Comparison of ENCODE assay signal across 25 cellular contexts in the genomic region with DNA sequence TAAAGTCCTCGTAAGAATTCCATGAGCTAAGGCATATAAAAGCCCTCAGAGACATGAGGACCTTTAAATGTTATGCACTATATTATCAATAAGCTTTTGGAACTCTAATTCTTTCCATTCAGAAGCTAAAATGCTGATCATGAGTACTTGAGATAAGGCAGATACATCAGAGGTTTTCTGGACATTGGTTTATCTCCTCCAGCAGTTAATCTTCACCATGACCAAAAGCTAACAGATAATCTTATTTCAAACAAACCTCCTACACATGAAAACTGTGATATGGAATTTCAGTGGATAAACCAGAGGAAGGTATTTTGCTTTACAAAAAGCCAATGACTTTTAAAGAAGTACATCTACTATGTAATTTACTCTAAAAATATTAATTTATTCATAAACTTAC.
"Had no signal": no experiment of that assay in that cellular context is flagged by ENCODE, and none has a peak within 500 bp of the region (broad histone marks: within the 10 kb centered on the region; RNA-seq: fewer than 3 reads in every experiment).

No MANE protein-coding gene starts in this region.

- H3K27me3 Mint-ChIP-seq: activated CD4-positive, alpha-beta memory T cell treated with anti-CD3 and anti-CD28 coated beads, Interleukin-2, amount 10 ng/mL, durations not matched to agents 7 days and 5 days; activated CD4-positive, alpha-beta T cell treated with anti-CD3 and anti-CD28 coated beads, Interleukin-2, amount 10 ng/mL, durations not matched to agents 7 days and 5 days; activated naive CD8-positive, alpha-beta T cell; activated T-helper 17 cell treated with anti-CD3 and anti-CD28 coated beads, Interleukin-2, amount 50 U/mL, for 72 hours; effector memory CD8-positive, alpha-beta T cell had no signal

- H3K4me3 ChIP-seq: body of pancreas, esophagus squamous epithelium, heart left ventricle had no signal

- DNase-seq: activated CD4-positive, alpha-beta memory T cell treated with anti-CD3 and anti-CD28 coated beads, Interleukin-2, amount 10 ng/mL, durations not matched to agents 7 days and 5 days; activated CD4-positive, alpha-beta T cell treated with anti-CD3 and anti-CD28 coated beads for 1 hour; activated CD4-positive, alpha-beta T cell treated with anti-CD3 and anti-CD28 coated beads for 4 hours; activated CD4-positive, alpha-beta T cell treated with anti-CD3 and anti-CD28 coated beads, Interleukin-2, amount 10 ng/mL, durations not matched to agents 7 days and 5 days; activated CD4-positive, alpha-beta T cell treated with anti-CD3 and anti-CD28 coated beads, Interleukin-2, amount 50 U/mL, for 4 hours; activated CD8-positive, alpha-beta memory T cell treated with anti-CD3 and anti-CD28 coated beads for 24 hours; activated effector memory CD4-positive, alpha-beta T cell treated with Interleukin-2 at 50 U/mL for 16 hours; activated gamma-delta T cell treated with Interleukin-2 at 50 U/mL for 16 hours; activated naive CD4-positive, alpha-beta T cell treated with anti-CD3 and anti-CD28 coated beads, Interleukin-2, amount 50 U/mL, for 16 hours; activated naive CD4-positive, alpha-beta T cell treated with Interleukin-2 at 50 U/mL for 16 hours; activated T-cell treated with anti-CD3 and anti-CD28 coated beads, Interleukin-2, amount 50 U/mL, for 4 hours; amygdala; aorta; body of pancreas; caudate nucleus; cortex of kidney; dermis blood vessel endothelial cell; effector CD4-positive, alpha-beta T cell; effector memory CD8-positive, alpha-beta T cell; esophagus squamous epithelium; glutamatergic neuron; heart left ventricle had no signal

- ATAC-seq: body of pancreas; effector memory CD8-positive, alpha-beta T cell; heart left ventricle; WTC11 had no signal

- H3K9me3 Mint-ChIP-seq: activated CD4-positive, alpha-beta memory T cell treated with anti-CD3 and anti-CD28 coated beads, Interleukin-2, amount 10 ng/mL, durations not matched to agents 7 days and 5 days; activated CD4-positive, alpha-beta T cell treated with anti-CD3 and anti-CD28 coated beads, Interleukin-2, amount 10 ng/mL, durations not matched to agents 7 days and 5 days; activated T-cell treated with anti-CD3 and anti-CD28 coated beads, Interleukin-2, amount 50 U/mL, for 4 hours; activated T-helper 17 cell treated with anti-CD3 and anti-CD28 coated beads, Interleukin-2, amount 50 U/mL, for 72 hours; effector memory CD8-positive, alpha-beta T cell; WTC11 had no signal

- H3K27ac Mint-ChIP-seq: activated CD4-positive, alpha-beta memory T cell treated with anti-CD3 and anti-CD28 coated beads, Interleukin-2, amount 10 ng/mL, durations not matched to agents 7 days and 5 days; activated CD4-positive, alpha-beta T cell treated with anti-CD3 and anti-CD28 coated beads, Interleukin-2, amount 10 ng/mL, durations not matched to agents 7 days and 5 days; activated T-helper 17 cell treated with anti-CD3 and anti-CD28 coated beads, Interleukin-2, amount 50 U/mL, for 72 hours; WTC11 had no signal

- H3K4me3 Mint-ChIP-seq: activated CD4-positive, alpha-beta memory T cell treated with anti-CD3 and anti-CD28 coated beads, Interleukin-2, amount 10 ng/mL, durations not matched to agents 7 days and 5 days; activated CD4-positive, alpha-beta T cell treated with anti-CD3 and anti-CD28 coated beads, Interleukin-2, amount 10 ng/mL, durations not matched to agents 7 days and 5 days; activated naive CD8-positive, alpha-beta T cell; activated T-cell treated with anti-CD3 and anti-CD28 coated beads, Interleukin-2, amount 50 U/mL, for 4 hours; activated T-helper 17 cell treated with anti-CD3 and anti-CD28 coated beads, Interleukin-2, amount 50 U/mL, for 72 hours; effector memory CD8-positive, alpha-beta T cell; WTC11 had no signal
